In genomic region chr17:75090871-75091854, GRCh38 we compare ENCODE assay signal across 7 cellular contexts. TPM values are rescaled to one million over a fixed set of nuclear protein-coding genes. Genes with fewer than 3 reads are reported as not detected.
DNase-seq lines count a peak whose midpoint lies in the region; ATAC-seq and TF ChIP-seq lines count a peak whose summit lies in the region.
"Had no signal": no experiment of that assay in that cellular context is flagged by ENCODE, and none has a peak within 500 bp of the region (broad histone marks: within the 10 kb centered on the region; RNA-seq: fewer than 3 reads in every experiment).

No MANE protein-coding gene starts in this region.

- H3K4me1 ChIP-seq in iPS-15b (ENCODE audit: control insufficient read depth, insufficient read depth, low read length) (peaks cover 14% of the 10 kb centered on the region), stomach (peaks cover 48 to 100% (median 87%) of the 10 kb centered on the region in 4 donors)

- 25 to 51% (median 30%) methylated on average over 18 to 19 of the region's 19 CpGs for WGBS in stomach, 5 donors

- H3K9me3 ChIP-seq in iPS-15b (ENCODE audit: control insufficient read depth, insufficient read depth, low read length) (no peaks in the 10 kb centered on the region), stomach (no peaks in the 10 kb centered on the region)

- peak overlapping the region; percentile 69 to 92 (median 86) for H3K27ac ChIP-seq in stomach

- intact Hi-C loops in stomach (cut with DNase I; ENCODE audit: low total_unique reads), result no loop called here

- no peak for TF ChIP-seq EP300 in stomach (IDR thresholded peaks at IDR 0.05)

- DNase-seq in T-cell (no peak), stomach (peak; percentile 57), NCI-H345 treated with DMSO at 0.1 percent for 48 hours (lab: John Stamatoyannopoulos, UW; ENCODE audit: unreplicated experiment) (no peak), retina (no peak)
- DNase-seq: NCI-H1092 treated with DMSO at 0.1 percent for 48 hours had no signal

- peak overlapping the region; percentile 36 to 54 for H3K27ac Mint-ChIP-seq in T-cell

- peak overlapping the region in 1 of 3 donors; percentile 42 for H3K4me3 Mint-ChIP-seq in T-cell

- no peaks in the 10 kb centered on the region for H3K27me3 Mint-ChIP-seq in T-cell

- no peaks in the 10 kb centered on the region for H3K36me3 ChIP-seq in iPS-15b (ENCODE audit: control insufficient read depth, insufficient read depth, low read length)
- H3K36me3 ChIP-seq in stomach, result no peaks in the 10 kb centered on the region

- no peak for TF ChIP-seq POLR2A in stomach (IDR thresholded peaks at IDR 0.05)

- CTCF ChIA-PET in T-cell (lab: Charles Lee), result interaction anchor here in 1 of 2 donors (0.7 kb wide), 1 partner anchor 32 kb away, joined by 3 read pairs; no protein-coding TSS in a partner anchor

- H3K4me3 ChIP-seq in iPS-15b (ENCODE audit: low read depth, low read length), result no peak overlapping the region
- peak overlapping the region in 1 of 4 donors; percentile 2 for H3K4me3 ChIP-seq in stomach

- no peaks in the 10 kb centered on the region for H3K36me3 Mint-ChIP-seq in T-cell

- POLR2A ChIA-PET in T-cell (lab: Charles Lee), result interaction anchor here in 1 of 2 donors (0.5 kb wide), 1 partner anchor 32 kb away, joined by 5 read pairs; no protein-coding TSS in a partner anchor

- peaks cover 46 to 62% (median 46%) of the 10 kb centered on the region in 3 donors for H3K4me1 Mint-ChIP-seq in T-cell

- H3K27me3 ChIP-seq in iPS-15b (ENCODE audit: control insufficient read depth, insufficient read depth, low read length) (no peaks in the 10 kb centered on the region), stomach (no peaks in the 10 kb centered on the region)

- H3K9ac ChIP-seq in iPS-15b (ENCODE audit: low read depth, low read length), result peak overlapping the region; percentile 54

- ATAC-seq in T-cell (replicated peaks in 1 of 4), result no peak
- no peak for ATAC-seq in HG03280 (IDR thresholded peaks at IDR 0.05; ENCODE audit: unreplicated experiment)

- H3K9me3 Mint-ChIP-seq in T-cell, result no peaks in the 10 kb centered on the region

- no peak for TF ChIP-seq CTCF in stomach (IDR thresholded peaks at IDR 0.05)

RNA-seq across cellular contexts. Expression of gene SLC16A5, which starts 3.4 kb away (rescaled TPM):
- 10 to 100 TPM in 4 of 5 donors, 1 to 10 TPM in 1; 9.1 to 24.3 (median 16.8) TPM for total RNA-seq in T-cell
- 100 to 1,000 TPM in 1 of 5 donors, 10 to 100 TPM in 4; 30.3 to 132 (median 57.1) TPM for total RNA-seq in stomach
- 1 to 10 TPM; 6.8 to 9.0 (median 7.9) TPM for polyA plus RNA-seq in stomach

RNA-seq across cellular contexts. Expression of gene ARMC7, which starts 18.6 kb away (rescaled TPM):
- total RNA-seq in T-cell (10 to 100 TPM in 3 of 5 donors, 1 to 10 TPM in 2; 8.9 to 23.9 (median 18.8) TPM), stomach (10 to 100 TPM in 4 of 5 donors, 1 to 10 TPM in 1; 2.2 to 26.8 (median 13.9) TPM)
- 10 to 100 TPM in 2 of 3 donors, 1 to 10 TPM in 1; 9.6 to 10.8 (median 10.7) TPM for polyA plus RNA-seq in stomach

RNA-seq across cellular contexts. Expression of gene NT5C, which starts 40.4 kb away (rescaled TPM):
- total RNA-seq in T-cell (10 to 100 TPM; 21.5 to 88.8 (median 70.1) TPM), stomach (100 to 1,000 TPM in 3 of 5 donors, 10 to 100 TPM in 2; 24.1 to 472 (median 150) TPM)
- polyA plus RNA-seq in stomach, result 100 to 1,000 TPM in 2 of 3 donors, 10 to 100 TPM in 1; 60.5 to 120 (median 117) TPM

RNA-seq across cellular contexts. Expression of gene KCTD2, which starts 44.1 kb away (rescaled TPM):
- total RNA-seq in T-cell (10 to 100 TPM; 22.0 to 32.8 (median 29.0) TPM), stomach (10 to 100 TPM in 4 of 5 donors, 1 to 10 TPM in 1; 9.9 to 25.8 (median 12.5) TPM)
- polyA plus RNA-seq in stomach, result 10 to 100 TPM; 10.6 to 13.1 (median 11.2) TPM

RNA-seq across cellular contexts. Expression of gene ATP5PD, which starts 44.4 kb away (rescaled TPM):
- 100 to 1,000 TPM; 115 to 170 (median 139) TPM for total RNA-seq in T-cell
- total RNA-seq in stomach, result 100 to 1,000 TPM in 4 of 5 donors, 10 to 100 TPM in 1; 77.0 to 307 (median 205) TPM
- 100 to 1,000 TPM; 474 to 681 (median 546) TPM for polyA plus RNA-seq in stomach
